In genomic region chr1:111605553-111605952, GRCh38 we compare ENCODE assay signal across 12 cellular contexts. TPM values are rescaled to one million over a fixed set of nuclear protein-coding genes. Genes with fewer than 3 reads are reported as not detected.
DNase-seq lines count a peak whose midpoint lies in the region; ATAC-seq, FAIRE-seq and TF ChIP-seq lines count a peak whose summit lies in the region.
"Had no signal": no experiment of that assay in that cellular context is flagged by ENCODE, and none has a peak within 500 bp of the region (broad histone marks: within the 10 kb centered on the region; RNA-seq: fewer than 3 reads in every experiment).

No MANE protein-coding gene starts in this region.

- H3K27ac ChIP-seq in GM12878 (ENCODE audit: control insufficient read depth, insufficient read depth): no peak overlapping the region
- H3K27ac ChIP-seq in mesenchymal stem cell (ENCODE audit: low read length, poor library complexity, severe bottlenecking): no peak overlapping the region
- H3K27ac ChIP-seq in RWPE1: no peak overlapping the region
- H3K27ac ChIP-seq in testis: no peak overlapping the region
- H3K27ac ChIP-seq: SJSA1 had no signal

- H4K91ac ChIP-seq in mesenchymal stem cell (ENCODE audit: low read length): no peak overlapping the region

- peak overlapping the region; percentile 70 for H2AK5ac ChIP-seq in mesenchymal stem cell (ENCODE audit: low read length, severe bottlenecking)

- H3K9ac ChIP-seq in GM12878 (ENCODE audit: control insufficient read depth, insufficient read depth, low read length) (no peak overlapping the region), mesenchymal stem cell (ENCODE audit: low read length) (peak overlapping the region; percentile 55)

- no peak for FAIRE-seq in GM12878 (lab: Jason Lieb, UNC)
- FAIRE-seq: D721Med had no signal

- no peak overlapping the region for H2BK15ac ChIP-seq in mesenchymal stem cell (ENCODE audit: low read depth, poor library complexity, severe bottlenecking)

- H3K23ac ChIP-seq in mesenchymal stem cell (ENCODE audit: low read length in 2 of 2): no peak overlapping the region

- peak overlapping the region in 1 of 2 experiments; percentile 18 for H3K18ac ChIP-seq in mesenchymal stem cell (ENCODE audit: low read depth in 1 of 2, low read length in 2 of 2)

- no TSS peak for BruUV-seq in GM12878 (replicated peaks; lab: Mats Ljungman, UMichigan)

- no peaks in the 10 kb centered on the region for H3K27me3 ChIP-seq in GM12878 (replicated peaks in 1 of 2; ENCODE audit: control insufficient read depth in 2 of 2, insufficient read depth in 2 of 2, low read length in 1 of 2)
- H3K27me3 ChIP-seq in mesenchymal stem cell (ENCODE audit: control insufficient read depth in 1 of 2, insufficient read depth in 1 of 2, low read length in 2 of 2): peaks cover 0 to 4% of the 10 kb centered on the region in 2 experiments
- no peaks in the 10 kb centered on the region for H3K27me3 ChIP-seq in testis
- H3K27me3 ChIP-seq: SJSA1 had no signal

- SMC1A ChIA-PET in GM12878 (lab: Charles Lee; ENCODE audit: uncharacterized antibody, unreplicated experiment): interaction anchor here (1.0 to 9.9 kb wide), 6 partner anchors 7 to 97 kb away, joined by 3 to 317 read pairs (median 24); partner anchors contain the start of gene RAP1A

- H3K4me1 ChIP-seq in GM12878 (ENCODE audit: control insufficient read depth, insufficient read depth, low read length) (peaks cover 39% of the 10 kb centered on the region), mesenchymal stem cell (ENCODE audit: control insufficient read depth, insufficient read depth, low read depth, low read length) (peaks cover 4% of the 10 kb centered on the region), testis (no peaks in the 10 kb centered on the region)

- TF ChIP-seq POLR2A in GM12878 (IDR thresholded peaks at IDR 0.05; ENCODE audit: low read depth, low read length): no peak
- no peak for TF ChIP-seq POLR2A in testis (IDR thresholded peaks at IDR 0.05)

- H3K4me2 ChIP-seq in GM12878 (ENCODE audit: control insufficient read depth, insufficient read depth): no peak overlapping the region
- H3K4me2 ChIP-seq in mesenchymal stem cell (ENCODE audit: low read length, poor library complexity, severe bottlenecking): no peak overlapping the region

- H3K4me3 ChIP-seq in GM12878 (no peak overlapping the region), mesenchymal stem cell (ENCODE audit: insufficient read depth in 1 of 2, low read depth in 1 of 2, low read length in 2 of 2) (no peak overlapping the region), testis (no peak overlapping the region)
- H3K4me3 ChIP-seq: SJSA1 had no signal

- DNase-seq in AG08396 (ENCODE audit: low spot score): peak; percentile 47
- DNase-seq in M059J (ENCODE audit: low read depth): peak; percentile 59
- DNase-seq in GM12878 (ENCODE audit: low read depth, low spot score): no peak
- no peak for DNase-seq in mesenchymal stem cell
- DNase-seq in DMS153 (lab: John Stamatoyannopoulos, UW): no peak
- no peak for DNase-seq in RWPE1 (ENCODE audit: low spot score)
- no peak for DNase-seq in testis
- DNase-seq: erythroblast, MM.1S had no signal

- H2AFZ ChIP-seq in GM12878 (ENCODE audit: control insufficient read depth, low read depth, low read length) (no peak overlapping the region), mesenchymal stem cell (ENCODE audit: low read depth, low read length) (no peak overlapping the region)

- intact Hi-C loops in GM12878 (cut with micrococcal nuclease; ENCODE audit: unreplicated experiment) (loop anchor here (10.0 kb wide), 1 partner anchor 471 kb away; no protein-coding TSS in a partner anchor), testis (cut with DNase I; ENCODE audit: low total_unique reads) (no loop called here)

- 0 out of 2 replicates have a peak, but pooled peaks have one; percentile 8 for TF ChIP-seq RAD21 in GM12878 (IDR thresholded peaks at IDR 0.05; ENCODE audit: insufficient read depth, low read depth, low read length)

- H3K36me3 ChIP-seq in GM12878 (ENCODE audit: control insufficient read depth in 2 of 2, insufficient read depth in 2 of 2, low read length in 1 of 2) (no peaks in the 10 kb centered on the region; a peak in 1 of 4 replicates), mesenchymal stem cell (ENCODE audit: control insufficient read depth in 1 of 2, insufficient read depth in 2 of 2, low read depth in 1 of 2, low read length in 2 of 2) (no peaks in the 10 kb centered on the region), testis (ENCODE audit: low read depth, missing control alignments) (no peaks in the 10 kb centered on the region)
- H3K36me3 ChIP-seq: SJSA1 had no signal

- no peak overlapping the region for H3K14ac ChIP-seq in mesenchymal stem cell (ENCODE audit: low read length in 2 of 2)

- H3K79me1 ChIP-seq in mesenchymal stem cell (replicated peaks; ENCODE audit: low read length, poor library complexity, severe bottlenecking): no peaks in the 10 kb centered on the region

- RAD21 ChIA-PET in GM12878 (lab: Charles Lee; ENCODE audit: unreplicated experiment): interaction anchor here (0.6 to 8.4 kb wide), 4 partner anchors 8 to 25 kb away, joined by 3 to 120 read pairs (median 12); no protein-coding TSS in a partner anchor

- no peak overlapping the region for H2BK120ac ChIP-seq in mesenchymal stem cell (ENCODE audit: low read depth, low read length)

- H2BK12ac ChIP-seq in mesenchymal stem cell (ENCODE audit: low read length in 2 of 2): no peak overlapping the region

- H3K9me3 ChIP-seq in GM12878 (replicated peaks; ENCODE audit: control insufficient read depth, insufficient read depth, low read length) (no peaks in the 10 kb centered on the region), mesenchymal stem cell (ENCODE audit: control insufficient read depth, low read length) (no peaks in the 10 kb centered on the region), testis (no peaks in the 10 kb centered on the region)
- H3K9me3 ChIP-seq: SJSA1 had no signal

- H2BK5ac ChIP-seq in mesenchymal stem cell (ENCODE audit: low read depth, low read length, poor library complexity, severe bottlenecking): no peak overlapping the region

- POLR2A ChIA-PET in GM12878 (lab: Charles Lee): interaction anchor here (0.9 to 9.9 kb wide), 2 partner anchors 17 to 86 kb away, joined by 4 to 242 read pairs; partner anchors contain the start of gene RAP1A
- POLR2A ChIA-PET in RWPE1 (lab: Yijun Ruan, JAX; ENCODE audit: low non-redundant PET): no interaction called here

- ATAC-seq in GM12878: no peak
- ATAC-seq in HG03135 (IDR thresholded peaks at IDR 0.05; ENCODE audit: unreplicated experiment): no peak

- in situ Hi-C loops in GM12878 (cut with MboI): no loop called here

- CTCF ChIA-PET in GM12878 (lab: Yijun Ruan, JAX): interaction anchor here (2.0 to 9.9 kb wide), 3 partner anchors 12 to 97 kb away, joined by 6 to 143 read pairs (median 56); partner anchors contain the start of gene RAP1A
- CTCF ChIA-PET in RWPE1 (lab: Yijun Ruan, JAX): interaction anchor here (0.6 kb wide), 1 partner anchor 141 kb away, joined by 3 read pairs; no protein-coding TSS in a partner anchor

- H3K79me2 ChIP-seq in GM12878 (ENCODE audit: control insufficient read depth, insufficient read depth, low read length): peaks cover 11% of the 10 kb centered on the region

- TF ChIP-seq EP300 in GM12878 (IDR thresholded peaks at IDR 0.05; ENCODE audit: borderline replicate concordance in 1 of 2, control insufficient read depth in 1 of 2, low read depth in 2 of 2, low read length in 2 of 2): no peak

- no peak overlapping the region for H4K8ac ChIP-seq in mesenchymal stem cell (ENCODE audit: low read length)

- no peaks in the 10 kb centered on the region for H4K20me1 ChIP-seq in GM12878 (ENCODE audit: control insufficient read depth, insufficient read depth)

- TF ChIP-seq CTCF in GM12878 (IDR thresholded peaks at IDR 0.05 in 2 of 3, conservative IDR thresholded peaks at IDR 0.05 in 1 of 3; ENCODE audit: control insufficient read depth in 2 of 3, extremely low read depth in 1 of 3, insufficient read depth in 1 of 3, low read depth in 3 of 3, low read length in 3 of 3) (no peak), RWPE1 (conservative IDR thresholded peaks at IDR 0.05; ENCODE audit: low read depth) (no peak), testis (IDR thresholded peaks at IDR 0.05) (no peak)

- no peak overlapping the region for H3K4ac ChIP-seq in mesenchymal stem cell (ENCODE audit: low read depth in 1 of 2, low read length in 2 of 2)

RNA-seq across cellular contexts. Expression of gene RAP1A, which starts 14.0 kb away (rescaled TPM):
- 40.5 and 68.7 TPM in 2 replicates for total RNA-seq in M059J (2014; rRNA removed; shearing (Covaris generic))
- total RNA-seq in GM12878 (2013; cell fraction: nucleolus; rRNA removed): 52.4 and 56.6 TPM in 2 replicates
- total RNA-seq in GM12878 (2014; rRNA removed) (41.6 and 53.4 TPM in 2 replicates), GM12878 (2014; rRNA removed; fragmentation: Illumina TruSeq; extraction: Trizol) (38.4 and 42.2 TPM in 2 replicates), GM12878 (2021) (141 TPM in 2 replicates), testis (10 to 100 TPM; 20.8 to 27.6 TPM)
- 81.1 TPM for polyA plus RNA-seq in GM12878 (2011; ENCODE audit: low read depth)
- polyA plus RNA-seq in GM12878 (2011; rRNA removed) (141 and 206 TPM in 2 replicates), GM12878 (2014; fragmentation: Illumina TruSeq; extraction: Trizol) (213 and 259 TPM in 2 replicates), GM12878 (2014; fragmentation: Nextera tagmentation; extraction: Ambion mirVana) (10 to 100 TPM; 71.8 to 93.7 TPM), GM12878 (2014; rRNA removed) (86.4 and 106 TPM in 2 replicates), GM12878 (2016; fragmentation: Nextera tagmentation; extraction: Ambion mirVana) (10 to 100 TPM; 76.7 to 78.4 TPM), testis (ENCODE audit: insufficient read depth, low read depth, low replicate concordance) (42.8 TPM)
- 43.4 and 49.4 TPM in 2 replicates for polyA plus RNA-seq in GM12878 (2011; cell fraction: cytosol; rRNA removed)
- polyA plus RNA-seq in GM12878 (2011; cell fraction: nucleus; rRNA removed): 31.2 and 34.0 TPM in 2 replicates
- 144 and 163 TPM in 2 replicates for polyA plus RNA-seq in GM12878 (2012)
- 29.2 and 61.7 TPM in 2 replicates for polyA minus RNA-seq in GM12878 (2011; rRNA and poly(A)+ RNA removed)
- polyA minus RNA-seq in GM12878 (2011; cell fraction: cytosol; rRNA and poly(A)+ RNA removed): 20.2 and 26.1 TPM in 2 replicates
- polyA minus RNA-seq in GM12878 (2011; cell fraction: nucleus; rRNA and poly(A)+ RNA removed): 10.6 and 17.6 TPM in 2 replicates
- polyA plus RNA-seq in mesenchymal stem cell (2013, experiment 1 of 2): 84.9 TPM
- polyA plus RNA-seq in mesenchymal stem cell (2013, experiment 2 of 2): 88.5 TPM

Comparison
In these comparisons a context has a peak if more than half of its experiments do, and no peak if none do; other contexts are left out.
1. DNase-seq: peak in AG08396 (single experiment) and M059J (single experiment); none in GM12878 (single experiment), mesenchymal stem cell (single experiment), DMS153 (single experiment), RWPE1 (single experiment) and testis (single experiment).